1 cellular context compared by ENCODE assay signal in the genomic region with DNA sequence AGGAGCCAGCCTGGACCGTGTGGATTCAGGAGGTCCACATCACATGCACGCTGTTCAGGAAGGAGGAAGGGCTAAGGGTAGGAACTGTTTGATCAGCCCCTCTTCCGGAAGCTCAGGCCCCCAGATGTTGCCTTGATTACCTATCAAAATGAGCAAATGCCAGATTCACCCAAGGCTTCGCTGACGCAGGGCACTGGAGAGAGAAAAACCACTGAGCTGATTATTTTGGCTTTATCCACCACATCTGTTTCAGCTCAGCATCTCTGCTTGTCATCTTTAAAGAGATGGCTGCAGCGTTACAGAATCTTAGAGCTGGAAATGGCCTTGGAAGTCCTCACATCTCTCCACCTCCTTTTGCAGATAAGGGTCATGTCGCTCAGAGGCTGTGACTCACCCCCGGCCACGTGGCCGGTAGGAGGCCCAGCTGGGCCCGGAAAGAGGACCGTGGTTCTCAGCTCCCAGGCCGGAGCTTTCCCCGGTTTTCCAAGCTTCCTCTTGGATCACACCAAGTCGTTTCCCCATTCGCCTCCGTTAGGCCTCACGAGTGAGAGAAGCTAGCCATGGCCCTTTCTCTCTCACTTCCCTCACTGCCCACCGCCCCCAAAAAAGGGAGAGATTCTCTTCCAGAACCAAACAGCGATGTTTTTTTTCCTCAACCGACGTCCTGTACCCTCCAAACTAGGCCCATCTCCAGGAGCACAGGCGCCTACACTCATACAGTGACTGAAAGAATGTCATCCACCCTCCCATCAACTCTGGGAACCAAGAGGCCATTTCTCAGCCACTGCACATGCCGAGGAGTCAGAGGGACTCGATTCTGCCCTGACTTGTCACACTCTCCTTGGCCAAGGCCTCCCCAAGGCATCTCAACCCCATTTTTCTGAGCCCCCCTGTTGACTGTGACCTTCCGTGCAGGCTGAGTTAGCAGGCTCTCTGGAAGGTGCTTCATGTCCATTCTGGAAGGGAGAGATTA.
A peak's percentile ranks its signal among the peaks of the same experiment; 100 is the strongest.
TF ChIP-seq lines count a peak whose summit lies in the region.

No MANE protein-coding gene starts in this region.

TF ChIP-seq in K562, 482 proteins besides CTCF, POLR2A, EP300 and RAD21 (continued from another document and continues in another):
- TF ChIP-seq, protein P1, sequence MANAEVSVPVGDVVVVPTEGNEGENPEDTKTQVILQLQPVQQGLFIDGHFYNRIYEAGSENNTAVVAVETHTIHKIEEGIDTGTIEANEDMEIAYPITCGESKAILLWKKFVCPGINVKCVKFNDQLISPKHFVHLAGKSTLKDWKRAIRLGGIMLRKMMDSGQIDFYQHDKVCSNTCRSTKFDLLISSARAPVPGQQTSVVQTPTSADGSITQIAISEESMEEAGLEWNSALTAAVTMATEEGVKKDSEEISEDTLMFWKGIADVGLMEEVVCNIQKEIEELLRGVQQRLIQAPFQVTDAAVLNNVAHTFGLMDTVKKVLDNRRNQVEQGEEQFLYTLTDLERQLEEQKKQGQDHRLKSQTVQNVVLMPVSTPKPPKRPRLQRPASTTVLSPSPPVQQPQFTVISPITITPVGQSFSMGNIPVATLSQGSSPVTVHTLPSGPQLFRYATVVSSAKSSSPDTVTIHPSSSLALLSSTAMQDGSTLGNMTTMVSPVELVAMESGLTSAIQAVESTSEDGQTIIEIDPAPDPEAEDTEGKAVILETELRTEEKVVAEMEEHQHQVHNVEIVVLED (CRISPR knock-in tag; IDR thresholded peaks at IDR 0.05) = no peak
- TF ChIP-seq ZNF23 (CRISPR knock-in tag; IDR thresholded peaks at IDR 0.05) = no peak
- peak; percentile 95 for TF ChIP-seq ZFX (CRISPR knock-in tag; IDR thresholded peaks at IDR 0.05)
- no peak for TF ChIP-seq ZNF124 (CRISPR knock-in tag; IDR thresholded peaks at IDR 0.05)
- TF ChIP-seq HNRNPH1 (optimal IDR thresholded peaks at IDR 0.05; ENCODE audit: low read depth, low read length) = no peak
- TF ChIP-seq HMG20B (CRISPR knock-in tag; IDR thresholded peaks at IDR 0.05) = no peak
- peak; percentile 70 for TF ChIP-seq DACH1 (IDR thresholded peaks at IDR 0.05; ENCODE audit: partially characterized antibody)
- no peak for TF ChIP-seq TFAM (CRISPR knock-in tag; conservative IDR thresholded peaks at IDR 0.05)
- TF ChIP-seq, protein P2, sequence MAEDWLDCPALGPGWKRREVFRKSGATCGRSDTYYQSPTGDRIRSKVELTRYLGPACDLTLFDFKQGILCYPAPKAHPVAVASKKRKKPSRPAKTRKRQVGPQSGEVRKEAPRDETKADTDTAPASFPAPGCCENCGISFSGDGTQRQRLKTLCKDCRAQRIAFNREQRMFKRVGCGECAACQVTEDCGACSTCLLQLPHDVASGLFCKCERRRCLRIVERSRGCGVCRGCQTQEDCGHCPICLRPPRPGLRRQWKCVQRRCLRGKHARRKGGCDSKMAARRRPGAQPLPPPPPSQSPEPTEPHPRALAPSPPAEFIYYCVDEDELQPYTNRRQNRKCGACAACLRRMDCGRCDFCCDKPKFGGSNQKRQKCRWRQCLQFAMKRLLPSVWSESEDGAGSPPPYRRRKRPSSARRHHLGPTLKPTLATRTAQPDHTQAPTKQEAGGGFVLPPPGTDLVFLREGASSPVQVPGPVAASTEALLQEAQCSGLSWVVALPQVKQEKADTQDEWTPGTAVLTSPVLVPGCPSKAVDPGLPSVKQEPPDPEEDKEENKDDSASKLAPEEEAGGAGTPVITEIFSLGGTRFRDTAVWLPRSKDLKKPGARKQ (CRISPR knock-in tag; IDR thresholded peaks at IDR 0.05) = no peak
- TF ChIP-seq ZNF3 (CRISPR knock-in tag; IDR thresholded peaks at IDR 0.05) = no peak
- TF ChIP-seq PHB2 (IDR thresholded peaks at IDR 0.05; ENCODE audit: low read depth) = no peak
- TF ChIP-seq, protein P3, sequence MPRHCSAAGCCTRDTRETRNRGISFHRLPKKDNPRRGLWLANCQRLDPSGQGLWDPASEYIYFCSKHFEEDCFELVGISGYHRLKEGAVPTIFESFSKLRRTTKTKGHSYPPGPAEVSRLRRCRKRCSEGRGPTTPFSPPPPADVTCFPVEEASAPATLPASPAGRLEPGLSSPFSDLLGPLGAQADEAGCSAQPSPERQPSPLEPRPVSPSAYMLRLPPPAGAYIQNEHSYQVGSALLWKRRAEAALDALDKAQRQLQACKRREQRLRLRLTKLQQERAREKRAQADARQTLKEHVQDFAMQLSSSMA (CRISPR knock-in tag; IDR thresholded peaks at IDR 0.05) = no peak
- TF ChIP-seq CBFB (CRISPR knock-in tag; IDR thresholded peaks at IDR 0.05) = no peak
- TF ChIP-seq TCF7L2 (IDR thresholded peaks at IDR 0.05; ENCODE audit: low read depth, low read length) = no peak
- no peak for TF ChIP-seq SAP30 (IDR thresholded peaks at IDR 0.05; ENCODE audit: borderline replicate concordance, insufficient read depth, low read depth, low read length, poor library complexity, severe bottlenecking)
- TF ChIP-seq TRIM24 (IDR thresholded peaks at IDR 0.05) = 0 out of 4 replicates have a peak, but pooled peaks of 1 of the 2 experiments have one; percentile 17
- no peak for TF ChIP-seq CHD2 (IDR thresholded peaks at IDR 0.05; ENCODE audit: low read depth, low read length)
- TF ChIP-seq KDM1A (IDR thresholded peaks at IDR 0.05) = peak; percentile 35 to 55; a peak in 2 of 4 replicates
- TF ChIP-seq SLC30A9 (CRISPR knock-in tag; IDR thresholded peaks at IDR 0.05) = no peak
- TF ChIP-seq BRF1 (IDR thresholded peaks at IDR 0.05; ENCODE audit: borderline replicate concordance, extremely low read depth, insufficient read length) = no peak
- TF ChIP-seq SREBF1 (IDR thresholded peaks at IDR 0.05; ENCODE audit: borderline replicate concordance, low read depth, low read length) = no peak
- no peak for TF ChIP-seq ZNF253 (CRISPR knock-in tag; conservative IDR thresholded peaks at IDR 0.05)
- no peak for TF ChIP-seq PCBP1 (IDR thresholded peaks at IDR 0.05; ENCODE audit: low read depth, low read length, poor library complexity, severe bottlenecking)
- TF ChIP-seq SMAD4 (CRISPR knock-in tag; conservative IDR thresholded peaks at IDR 0.05) = peak; percentile 84
- TF ChIP-seq, protein P4, sequence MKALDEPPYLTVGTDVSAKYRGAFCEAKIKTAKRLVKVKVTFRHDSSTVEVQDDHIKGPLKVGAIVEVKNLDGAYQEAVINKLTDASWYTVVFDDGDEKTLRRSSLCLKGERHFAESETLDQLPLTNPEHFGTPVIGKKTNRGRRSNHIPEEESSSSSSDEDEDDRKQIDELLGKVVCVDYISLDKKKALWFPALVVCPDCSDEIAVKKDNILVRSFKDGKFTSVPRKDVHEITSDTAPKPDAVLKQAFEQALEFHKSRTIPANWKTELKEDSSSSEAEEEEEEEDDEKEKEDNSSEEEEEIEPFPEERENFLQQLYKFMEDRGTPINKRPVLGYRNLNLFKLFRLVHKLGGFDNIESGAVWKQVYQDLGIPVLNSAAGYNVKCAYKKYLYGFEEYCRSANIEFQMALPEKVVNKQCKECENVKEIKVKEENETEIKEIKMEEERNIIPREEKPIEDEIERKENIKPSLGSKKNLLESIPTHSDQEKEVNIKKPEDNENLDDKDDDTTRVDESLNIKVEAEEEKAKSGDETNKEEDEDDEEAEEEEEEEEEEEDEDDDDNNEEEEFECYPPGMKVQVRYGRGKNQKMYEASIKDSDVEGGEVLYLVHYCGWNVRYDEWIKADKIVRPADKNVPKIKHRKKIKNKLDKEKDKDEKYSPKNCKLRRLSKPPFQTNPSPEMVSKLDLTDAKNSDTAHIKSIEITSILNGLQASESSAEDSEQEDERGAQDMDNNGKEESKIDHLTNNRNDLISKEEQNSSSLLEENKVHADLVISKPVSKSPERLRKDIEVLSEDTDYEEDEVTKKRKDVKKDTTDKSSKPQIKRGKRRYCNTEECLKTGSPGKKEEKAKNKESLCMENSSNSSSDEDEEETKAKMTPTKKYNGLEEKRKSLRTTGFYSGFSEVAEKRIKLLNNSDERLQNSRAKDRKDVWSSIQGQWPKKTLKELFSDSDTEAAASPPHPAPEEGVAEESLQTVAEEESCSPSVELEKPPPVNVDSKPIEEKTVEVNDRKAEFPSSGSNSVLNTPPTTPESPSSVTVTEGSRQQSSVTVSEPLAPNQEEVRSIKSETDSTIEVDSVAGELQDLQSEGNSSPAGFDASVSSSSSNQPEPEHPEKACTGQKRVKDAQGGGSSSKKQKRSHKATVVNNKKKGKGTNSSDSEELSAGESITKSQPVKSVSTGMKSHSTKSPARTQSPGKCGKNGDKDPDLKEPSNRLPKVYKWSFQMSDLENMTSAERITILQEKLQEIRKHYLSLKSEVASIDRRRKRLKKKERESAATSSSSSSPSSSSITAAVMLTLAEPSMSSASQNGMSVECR (CRISPR knock-in tag; IDR thresholded peaks at IDR 0.05) = 0 out of 2 replicates have a peak, but pooled peaks have one; percentile 24
- no peak for TF ChIP-seq RBM39 (optimal IDR thresholded peaks at IDR 0.05; ENCODE audit: low read depth, low read length)
- no peak for TF ChIP-seq U2AF1 (optimal IDR thresholded peaks at IDR 0.05; ENCODE audit: low read depth, low read length)
- no peak for TF ChIP-seq POLR2AphosphoS2 (IDR thresholded peaks at IDR 0.05; ENCODE audit: low read length)
- no peak for TF ChIP-seq FOXJ2 (tag; IDR thresholded peaks at IDR 0.05)
- TF ChIP-seq PURB (CRISPR knock-in tag; IDR thresholded peaks at IDR 0.05; ENCODE audit: low read depth) = no peak
- no peak for TF ChIP-seq HLTF (IDR thresholded peaks at IDR 0.05)
- TF ChIP-seq TAF15 (IDR thresholded peaks at IDR 0.05; ENCODE audit: low read depth, low read length) = no peak
- no peak for TF ChIP-seq ZBTB7A (IDR thresholded peaks at IDR 0.05; ENCODE audit: borderline replicate concordance, control insufficient read depth, low read depth, low read length)
- no peak for TF ChIP-seq SIRT6 (IDR thresholded peaks at IDR 0.05; ENCODE audit: low read depth, low read length)
- no peak for TF ChIP-seq RBBP5 (IDR thresholded peaks at IDR 0.05; ENCODE audit: borderline replicate concordance, insufficient read depth, low read length, poor library complexity, severe bottlenecking)
- TF ChIP-seq PHB (CRISPR knock-in tag; IDR thresholded peaks at IDR 0.05) = no peak
- no peak for TF ChIP-seq GTF2F1 (IDR thresholded peaks at IDR 0.05; ENCODE audit: low read depth, low read length)
- TF ChIP-seq, protein P5, sequence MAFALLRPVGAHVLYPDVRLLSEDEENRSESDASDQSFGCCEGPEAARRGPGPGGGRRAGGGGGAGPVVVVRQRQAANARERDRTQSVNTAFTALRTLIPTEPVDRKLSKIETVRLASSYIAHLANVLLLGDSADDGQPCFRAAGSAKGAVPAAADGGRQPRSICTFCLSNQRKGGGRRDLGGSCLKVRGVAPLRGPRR (CRISPR knock-in tag; IDR thresholded peaks at IDR 0.05) = no peak
- TF ChIP-seq, protein P6, sequence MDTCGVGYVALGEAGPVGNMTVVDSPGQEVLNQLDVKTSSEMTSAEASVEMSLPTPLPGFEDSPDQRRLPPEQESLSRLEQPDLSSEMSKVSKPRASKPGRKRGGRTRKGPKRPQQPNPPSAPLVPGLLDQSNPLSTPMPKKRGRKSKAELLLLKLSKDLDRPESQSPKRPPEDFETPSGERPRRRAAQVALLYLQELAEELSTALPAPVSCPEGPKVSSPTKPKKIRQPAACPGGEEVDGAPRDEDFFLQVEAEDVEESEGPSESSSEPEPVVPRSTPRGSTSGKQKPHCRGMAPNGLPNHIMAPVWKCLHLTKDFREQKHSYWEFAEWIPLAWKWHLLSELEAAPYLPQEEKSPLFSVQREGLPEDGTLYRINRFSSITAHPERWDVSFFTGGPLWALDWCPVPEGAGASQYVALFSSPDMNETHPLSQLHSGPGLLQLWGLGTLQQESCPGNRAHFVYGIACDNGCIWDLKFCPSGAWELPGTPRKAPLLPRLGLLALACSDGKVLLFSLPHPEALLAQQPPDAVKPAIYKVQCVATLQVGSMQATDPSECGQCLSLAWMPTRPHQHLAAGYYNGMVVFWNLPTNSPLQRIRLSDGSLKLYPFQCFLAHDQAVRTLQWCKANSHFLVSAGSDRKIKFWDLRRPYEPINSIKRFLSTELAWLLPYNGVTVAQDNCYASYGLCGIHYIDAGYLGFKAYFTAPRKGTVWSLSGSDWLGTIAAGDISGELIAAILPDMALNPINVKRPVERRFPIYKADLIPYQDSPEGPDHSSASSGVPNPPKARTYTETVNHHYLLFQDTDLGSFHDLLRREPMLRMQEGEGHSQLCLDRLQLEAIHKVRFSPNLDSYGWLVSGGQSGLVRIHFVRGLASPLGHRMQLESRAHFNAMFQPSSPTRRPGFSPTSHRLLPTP (IDR thresholded peaks at IDR 0.05; ENCODE audit: borderline replicate concordance, extremely low read depth, insufficient read length) = no peak
- TF ChIP-seq, protein P7, sequence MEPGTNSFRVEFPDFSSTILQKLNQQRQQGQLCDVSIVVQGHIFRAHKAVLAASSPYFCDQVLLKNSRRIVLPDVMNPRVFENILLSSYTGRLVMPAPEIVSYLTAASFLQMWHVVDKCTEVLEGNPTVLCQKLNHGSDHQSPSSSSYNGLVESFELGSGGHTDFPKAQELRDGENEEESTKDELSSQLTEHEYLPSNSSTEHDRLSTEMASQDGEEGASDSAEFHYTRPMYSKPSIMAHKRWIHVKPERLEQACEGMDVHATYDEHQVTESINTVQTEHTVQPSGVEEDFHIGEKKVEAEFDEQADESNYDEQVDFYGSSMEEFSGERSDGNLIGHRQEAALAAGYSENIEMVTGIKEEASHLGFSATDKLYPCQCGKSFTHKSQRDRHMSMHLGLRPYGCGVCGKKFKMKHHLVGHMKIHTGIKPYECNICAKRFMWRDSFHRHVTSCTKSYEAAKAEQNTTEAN (CRISPR knock-in tag; IDR thresholded peaks at IDR 0.05) = no peak
- no peak for TF ChIP-seq RBM15 (IDR thresholded peaks at IDR 0.05; ENCODE audit: insufficient read depth, low read length)
- TF ChIP-seq, protein P8, sequence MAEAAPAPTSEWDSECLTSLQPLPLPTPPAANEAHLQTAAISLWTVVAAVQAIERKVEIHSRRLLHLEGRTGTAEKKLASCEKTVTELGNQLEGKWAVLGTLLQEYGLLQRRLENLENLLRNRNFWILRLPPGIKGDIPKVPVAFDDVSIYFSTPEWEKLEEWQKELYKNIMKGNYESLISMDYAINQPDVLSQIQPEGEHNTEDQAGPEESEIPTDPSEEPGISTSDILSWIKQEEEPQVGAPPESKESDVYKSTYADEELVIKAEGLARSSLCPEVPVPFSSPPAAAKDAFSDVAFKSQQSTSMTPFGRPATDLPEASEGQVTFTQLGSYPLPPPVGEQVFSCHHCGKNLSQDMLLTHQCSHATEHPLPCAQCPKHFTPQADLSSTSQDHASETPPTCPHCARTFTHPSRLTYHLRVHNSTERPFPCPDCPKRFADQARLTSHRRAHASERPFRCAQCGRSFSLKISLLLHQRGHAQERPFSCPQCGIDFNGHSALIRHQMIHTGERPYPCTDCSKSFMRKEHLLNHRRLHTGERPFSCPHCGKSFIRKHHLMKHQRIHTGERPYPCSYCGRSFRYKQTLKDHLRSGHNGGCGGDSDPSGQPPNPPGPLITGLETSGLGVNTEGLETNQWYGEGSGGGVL (CRISPR knock-in tag; IDR thresholded peaks at IDR 0.05) = no peak
- TF ChIP-seq TBP (optimal IDR thresholded peaks at IDR 0.05; ENCODE audit: low read depth, low read length) = no peak
